8 cellular contexts compared by ENCODE assay signal in genomic region chr14:93206793-93207467, GRCh38. TPM values are rescaled to one million over a fixed set of nuclear protein-coding genes. Genes with fewer than 3 reads are reported as not detected.
DNase-seq lines count a peak whose midpoint lies in the region; ATAC-seq and TF ChIP-seq lines count a peak whose summit lies in the region.

Gene GON7, minus strand, starts transcription at chr14:93207065. Its CDS starts 28 bp downstream, at chr14:93207037.
Gene UBR7, plus strand, starts transcription at chr14:93207256. Its CDS starts 36 bp downstream, at chr14:93207292.

- H3K4me1 Mint-ChIP-seq in T-helper 1 cell treated with Interleukin-12 subunit alpha and Interleukin-12 subunit beta and Interleukin-4 antibody, amounts not matched to agents 30 μg/mL and 1 μg/mL, for 36 hours (ENCODE audit: low read depth), result peaks cover 27% of the 10 kb centered on the region
- H3K4me1 Mint-ChIP-seq in progenitor cell of endocrine pancreas (ENCODE audit: low read depth), result peaks cover 16% of the 10 kb centered on the region

- intact Hi-C loops in left cardiac atrium (cut with DNase I), result no loop called here

- H3K27ac Mint-ChIP-seq in T-helper 1 cell treated with Interleukin-12 subunit alpha and Interleukin-12 subunit beta and Interleukin-4 antibody, amounts not matched to agents 30 μg/mL and 1 μg/mL, for 36 hours, result peak within 1 kb of the TSS; percentile 93
- peak within 1 kb of the TSS; percentile 95 for H3K27ac Mint-ChIP-seq in progenitor cell of endocrine pancreas

- DNase-seq in GM13977 (ENCODE audit: low spot score) (peak; percentile 92), NCI-H1694 (lab: John Stamatoyannopoulos, UW) (peak; percentile 99), amniotic stem cell (lab: John Stamatoyannopoulos, UW) (peak; percentile 98), left cardiac atrium (peak; percentile 95), progenitor cell of endocrine pancreas (ENCODE audit: low spot score, unreplicated experiment) (peak; percentile 95), ureter (ENCODE audit: low spot score) (peak; percentile 96)

- ATAC-seq in HG02884 (IDR thresholded peaks at IDR 0.05; ENCODE audit: unreplicated experiment), result peak; percentile 81
- ATAC-seq in left cardiac atrium, result peak; percentile 99

- in situ Hi-C loops in GM13977 (cut with MboI; ENCODE audit: low pct_unique_long_range_greater_than_20kb, low sequenced_read_pairs, unreplicated experiment), result no loop called here

- peaks cover 9% of the 10 kb centered on the region for H3K36me3 Mint-ChIP-seq in T-helper 1 cell treated with Interleukin-12 subunit alpha and Interleukin-12 subunit beta and Interleukin-4 antibody, amounts not matched to agents 30 μg/mL and 1 μg/mL, for 36 hours (ENCODE audit: low read depth)
- no peaks in the 10 kb centered on the region for H3K36me3 Mint-ChIP-seq in progenitor cell of endocrine pancreas (ENCODE audit: insufficient read depth)

- H3K27me3 Mint-ChIP-seq in T-helper 1 cell treated with Interleukin-12 subunit alpha and Interleukin-12 subunit beta and Interleukin-4 antibody, amounts not matched to agents 30 μg/mL and 1 μg/mL, for 36 hours (ENCODE audit: low read depth), result no peaks in the 10 kb centered on the region
- H3K27me3 Mint-ChIP-seq in progenitor cell of endocrine pancreas, result no peaks in the 10 kb centered on the region

- H3K4me3 Mint-ChIP-seq in T-helper 1 cell treated with Interleukin-12 subunit alpha and Interleukin-12 subunit beta and Interleukin-4 antibody, amounts not matched to agents 30 μg/mL and 1 μg/mL, for 36 hours, result peak within 1 kb of the TSS; percentile 85
- H3K4me3 Mint-ChIP-seq in progenitor cell of endocrine pancreas (ENCODE audit: low read depth), result peak within 1 kb of the TSS; percentile 94

- no peaks in the 10 kb centered on the region for H3K9me3 Mint-ChIP-seq in T-helper 1 cell treated with Interleukin-12 subunit alpha and Interleukin-12 subunit beta and Interleukin-4 antibody, amounts not matched to agents 30 μg/mL and 1 μg/mL, for 36 hours
- no peaks in the 10 kb centered on the region for H3K9me3 Mint-ChIP-seq in progenitor cell of endocrine pancreas (ENCODE audit: low read depth)

- TF ChIP-seq CTCF in GM13977 (IDR thresholded peaks at IDR 0.05; ENCODE audit: extremely low read depth, insufficient read depth, missing control alignments), result peak; percentile 49
- TF ChIP-seq CTCF in progenitor cell of endocrine pancreas (IDR thresholded peaks at IDR 0.05; ENCODE audit: unreplicated experiment), result no peak

RNA-seq across cellular contexts. Expression of gene GON7, which starts in this region (rescaled TPM):
- total RNA-seq in left cardiac atrium (10 to 100 TPM in 1 of 2 donors, 1 to 10 TPM in 1; 9.8 to 12.1 TPM), progenitor cell of endocrine pancreas (9.0 and 10.6 TPM in 2 replicates), ureter (9.6 TPM)

RNA-seq across cellular contexts. Expression of gene UBR7, which starts in this region (rescaled TPM):
- total RNA-seq in left cardiac atrium (10 to 100 TPM; 17.6 to 20.5 TPM), progenitor cell of endocrine pancreas (16.0 and 17.2 TPM in 2 replicates), ureter (19.1 TPM)

Comparison
In these comparisons a context has a peak if more than half of its experiments do, and no peak if none do; other contexts are left out.
1. Peak in every context shown above with its lines: DNase-seq and ATAC-seq.